In genomic region chr4:134777626-134778025, GRCh38 we compare ENCODE assay signal across 14 cellular contexts.
DNase-seq lines count a peak whose midpoint lies in the region; ATAC-seq and TF ChIP-seq lines count a peak whose summit lies in the region.
"Had no signal": no experiment of that assay in that cellular context is flagged by ENCODE, and none has a peak within 500 bp of the region (broad histone marks: within the 10 kb centered on the region; RNA-seq: fewer than 3 reads in every experiment).

No MANE protein-coding gene starts in this region.

- H3K27me3 ChIP-seq in H7 (ENCODE audit: control insufficient read depth, insufficient read depth, low read length): no peaks in the 10 kb centered on the region
- no peaks in the 10 kb centered on the region for H3K27me3 ChIP-seq in CD4-positive, alpha-beta memory T cell (ENCODE audit: insufficient read depth, low read length)
- no peaks in the 10 kb centered on the region for H3K27me3 ChIP-seq in esophagus squamous epithelium

- H3K36me3 ChIP-seq in H7 (replicated peaks; ENCODE audit: control insufficient read depth, insufficient read depth, low read length) (no peaks in the 10 kb centered on the region), esophagus squamous epithelium (no peaks in the 10 kb centered on the region)
- H3K36me3 ChIP-seq in CD4-positive, alpha-beta memory T cell (ENCODE audit: insufficient read depth, low read length): no peaks in the 10 kb centered on the region

- no peak overlapping the region for H3K4me3 Mint-ChIP-seq in neural crest cell
- no peak overlapping the region for H3K4me3 Mint-ChIP-seq in CD4-positive, alpha-beta memory T cell
- H3K4me3 Mint-ChIP-seq: memory B cell had no signal

- peaks cover 9% of the 10 kb centered on the region for H3K9me3 Mint-ChIP-seq in neural crest cell
- H3K9me3 Mint-ChIP-seq in CD4-positive, alpha-beta memory T cell: peaks cover 0 to 12% (median 7%) of the 10 kb centered on the region in 8 donors

- H3K4me1 Mint-ChIP-seq in neural crest cell: no peaks in the 10 kb centered on the region
- H3K4me1 Mint-ChIP-seq in CD4-positive, alpha-beta memory T cell: no peaks in the 10 kb centered on the region
- H3K4me1 Mint-ChIP-seq: memory B cell had no signal

- no peak overlapping the region for H3K4me3 ChIP-seq in H7 (ENCODE audit: insufficient read depth, low read depth, low read length)
- no peak overlapping the region for H3K4me3 ChIP-seq in astrocyte of the spinal cord (ENCODE audit: low read depth, low read length)
- no peak overlapping the region for H3K4me3 ChIP-seq in CD4-positive, alpha-beta memory T cell (ENCODE audit: low read length in 2 of 2)
- no peak overlapping the region for H3K4me3 ChIP-seq in esophagus squamous epithelium

- DNase-seq in H7: peak; percentile 29
- DNase-seq in NCI-H1417 (lab: John Stamatoyannopoulos, UW): peak in 2 of 3 experiments; percentile 34 to 78
- DNase-seq in astrocyte of the spinal cord (ENCODE audit: low read depth, low spot score): peak; percentile 5
- no peak for DNase-seq in neural crest cell (ENCODE audit: low read depth, low spot score)
- DNase-seq in CD4-positive, alpha-beta memory T cell: no peak
- DNase-seq in NCI-H1048 (lab: John Stamatoyannopoulos, UW): no peak
- DNase-seq in esophagus squamous epithelium (lab: John Stamatoyannopoulos, UW): no peak
- DNase-seq: activated CD4-positive, alpha-beta T cell treated with anti-CD3 and anti-CD28 coated beads, Interleukin-2, amount 50 U/mL, for 4 hours; activated naive CD4-positive, alpha-beta T cell treated with Interleukin-2 at 50 U/mL for 16 hours; GF-D8; HCEC 1CT; NCI-H1930 had no signal

- TF ChIP-seq CTCF in astrocyte of the spinal cord (IDR thresholded peaks at IDR 0.05; ENCODE audit: low read depth, low read length): peak; percentile 6
- TF ChIP-seq CTCF in neural crest cell (conservative IDR thresholded peaks at IDR 0.05): peak; percentile 58
- TF ChIP-seq CTCF in esophagus squamous epithelium (IDR thresholded peaks at IDR 0.05): no peak

- no peaks in the 10 kb centered on the region for H3K4me1 ChIP-seq in CD4-positive, alpha-beta memory T cell (ENCODE audit: insufficient read depth, low read length)
- no peaks in the 10 kb centered on the region for H3K4me1 ChIP-seq in esophagus squamous epithelium

- H3K27ac Mint-ChIP-seq in neural crest cell (ENCODE audit: unreplicated experiment): no peak overlapping the region
- no peak overlapping the region for H3K27ac Mint-ChIP-seq in CD4-positive, alpha-beta memory T cell
- H3K27ac Mint-ChIP-seq: memory B cell had no signal

- 21 to 25% methylated on average over 2 of the region's 2 CpGs for WGBS in esophagus squamous epithelium, 2 donors

- in situ Hi-C loops in astrocyte of the spinal cord (cut with HindIII; ENCODE audit: low sequenced_read_pairs): no loop called here

- intact Hi-C loops in CD4-positive, alpha-beta memory T cell (cut with micrococcal nuclease): no loop called here
- intact Hi-C loops in esophagus squamous epithelium (cut with DNase I): no loop called here

- no peaks in the 10 kb centered on the region for H3K36me3 Mint-ChIP-seq in neural crest cell (ENCODE audit: low read depth)
- no peaks in the 10 kb centered on the region for H3K36me3 Mint-ChIP-seq in CD4-positive, alpha-beta memory T cell
- H3K36me3 Mint-ChIP-seq: memory B cell had no signal

- H3K27me3 Mint-ChIP-seq in neural crest cell (ENCODE audit: low read depth): no peaks in the 10 kb centered on the region
- no peaks in the 10 kb centered on the region for H3K27me3 Mint-ChIP-seq in CD4-positive, alpha-beta memory T cell
- H3K27me3 Mint-ChIP-seq: memory B cell had no signal

- POLR2A ChIA-PET in CD4-positive, alpha-beta memory T cell (lab: Charles Lee; ENCODE audit: partially characterized antibody): no interaction called here

- no peak for TF ChIP-seq POLR2A in esophagus squamous epithelium (IDR thresholded peaks at IDR 0.05)

- H3K9me3 ChIP-seq in CD4-positive, alpha-beta memory T cell (ENCODE audit: control insufficient read depth in 1 of 2, low read length in 2 of 2): peaks cover 0 to 3% of the 10 kb centered on the region in 2 donors
- peaks cover 0 to 4% (median 0%) of the 10 kb centered on the region in 3 donors for H3K9me3 ChIP-seq in esophagus squamous epithelium

- H3K27ac ChIP-seq in CD4-positive, alpha-beta memory T cell (ENCODE audit: low read depth, low read length): no peak overlapping the region
- H3K27ac ChIP-seq in esophagus squamous epithelium: no peak overlapping the region

- CTCF ChIA-PET in CD4-positive, alpha-beta memory T cell (lab: Charles Lee; ENCODE audit: partially characterized antibody): no interaction called here

- no peak for ATAC-seq in HG03196 (IDR thresholded peaks at IDR 0.05; ENCODE audit: unreplicated experiment)

Comparison
In these comparisons a context has a peak if more than half of its experiments do, and no peak if none do; other contexts are left out.
1. DNase-seq: peak in H7 (single experiment), NCI-H1417 (2 of 3) and astrocyte of the spinal cord (single experiment); none in neural crest cell (single experiment), CD4-positive, alpha-beta memory T cell (0 of 5), NCI-H1048 (single experiment) and esophagus squamous epithelium (single experiment).
2. CTCF ChIP-seq: peak in astrocyte of the spinal cord (single experiment) and neural crest cell (single experiment); none in esophagus squamous epithelium (0 of 6).